ENCODE assay signal across 17 cellular contexts in the genomic region with DNA sequence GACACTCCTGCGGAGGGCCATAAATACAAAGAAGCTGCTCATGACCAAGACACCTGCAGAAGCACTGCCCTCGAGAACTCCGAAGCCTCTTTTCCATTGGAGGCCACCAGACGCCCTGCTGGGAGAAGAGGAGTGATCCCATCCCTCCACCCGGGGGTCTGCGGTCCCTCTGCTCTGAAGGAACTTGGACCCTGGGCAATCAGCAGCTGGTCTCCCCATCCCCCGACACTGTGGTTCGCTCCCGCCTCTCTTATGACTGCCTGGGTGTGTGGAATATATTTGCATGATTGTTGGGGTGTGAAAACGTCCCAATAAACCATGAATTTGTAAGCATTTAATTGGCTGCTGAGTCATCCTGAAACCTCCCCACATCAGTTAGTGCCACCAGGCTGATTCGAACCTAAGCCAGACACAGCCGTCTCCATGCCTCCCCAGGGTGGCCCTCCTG. TPM values are rescaled to one million over a fixed set of nuclear protein-coding genes. Genes with fewer than 3 reads are reported as not detected.
A peak's percentile ranks its signal among the peaks of the same experiment; 100 is the strongest.
DNase-seq lines count a peak whose midpoint lies in the region; ATAC-seq, FAIRE-seq and TF ChIP-seq lines count a peak whose summit lies in the region.
"Had no signal": no experiment of that assay in that cellular context is flagged by ENCODE, and none has a peak within 500 bp of the region (broad histone marks: within the 10 kb centered on the region; RNA-seq: fewer than 3 reads in every experiment).

No MANE protein-coding gene starts in this region.

- FAIRE-seq in HepG2 (lab: Jason Lieb, UNC), result no peak

- H3K9me3 ChIP-seq in right lobe of liver (no peaks in the 10 kb centered on the region), HepG2 (ENCODE audit: low read length) (no peaks in the 10 kb centered on the region), T-helper 17 cell (ENCODE audit: control insufficient read depth, low read length, poor library complexity, severe bottlenecking) (no peaks in the 10 kb centered on the region), left ventricle myocardium inferior (replicated peaks) (no peaks in the 10 kb centered on the region), upper lobe of right lung (no peaks in the 10 kb centered on the region)
- H3K9me3 ChIP-seq: body of pancreas, neutrophil had no signal

- no peaks in the 10 kb centered on the region for H3K9me3 Mint-ChIP-seq in activated CD4-positive, alpha-beta memory T cell treated with anti-CD3 and anti-CD28 coated beads, Interleukin-2, amount 10 ng/mL, durations not matched to agents 7 days and 5 days
- H3K9me3 Mint-ChIP-seq: activated CD4-positive, alpha-beta T cell treated with anti-CD3 and anti-CD28 coated beads, Interleukin-2, amount 10 ng/mL, durations not matched to agents 24 days and 14 days; activated T-helper 17 cell treated with anti-CD3 and anti-CD28 coated beads, Interleukin-2, amount 50 U/mL, for 72 hours; T-helper 1 cell treated with Interleukin-12 subunit alpha and Interleukin-12 subunit beta and Interleukin-4 antibody, amounts not matched to agents 30 μg/mL and 1 μg/mL, for 36 hours had no signal

- DNase-seq in right lobe of liver, result peak; percentile 5 to 22 (median 20)
- DNase-seq in HepG2 (ENCODE audit: low spot score), result no peak
- DNase-seq in T-helper 17 cell, result peak in 2 of 3 donors; percentile 2 to 4
- DNase-seq in left ventricle myocardium inferior, result peak; percentile 2
- DNase-seq in upper lobe of right lung, result peak; percentile 21
- no peak for DNase-seq in foreskin keratinocyte
- no peak for DNase-seq in NCI-H2081 treated with DMSO at 0.1 percent for 48 hours (lab: John Stamatoyannopoulos, UW)
- DNase-seq in activated CD4-positive, alpha-beta memory T cell treated with anti-CD3 and anti-CD28 coated beads, Interleukin-2, amount 10 ng/mL, durations not matched to agents 7 days and 5 days, result no peak
- DNase-seq: activated CD4-positive, alpha-beta T cell treated with anti-CD3 and anti-CD28 coated beads, Interleukin-2, amount 10 ng/mL, durations not matched to agents 24 days and 14 days; NCI-H2029 treated with DMSO at 0.1 percent for 48 hours; NCI-H82 had no signal

- no TSS peak for BruUV-seq in HepG2 (replicated peaks; lab: Mats Ljungman, UMichigan)

- H3K36me3 ChIP-seq in right lobe of liver (no peaks in the 10 kb centered on the region), HepG2 (replicated peaks in 1 of 2; ENCODE audit: control insufficient read depth in 1 of 2, insufficient read depth in 2 of 2, low read length in 2 of 2) (no peaks in the 10 kb centered on the region), left ventricle myocardium inferior (no peaks in the 10 kb centered on the region), upper lobe of right lung (no peaks in the 10 kb centered on the region)
- H3K36me3 ChIP-seq: neutrophil had no signal

- peaks cover 11% of the 10 kb centered on the region for H3K4me1 Mint-ChIP-seq in T-helper 17 cell
- peaks cover 13% of the 10 kb centered on the region for H3K4me1 Mint-ChIP-seq in activated CD4-positive, alpha-beta memory T cell treated with anti-CD3 and anti-CD28 coated beads, Interleukin-2, amount 10 ng/mL, durations not matched to agents 7 days and 5 days

- no peak overlapping the region for H3K4me3 Mint-ChIP-seq in T-helper 17 cell
- no peak overlapping the region for H3K4me3 Mint-ChIP-seq in activated CD4-positive, alpha-beta memory T cell treated with anti-CD3 and anti-CD28 coated beads, Interleukin-2, amount 10 ng/mL, durations not matched to agents 7 days and 5 days
- H3K4me3 Mint-ChIP-seq: activated CD4-positive, alpha-beta T cell treated with anti-CD3 and anti-CD28 coated beads, Interleukin-2, amount 10 ng/mL, durations not matched to agents 24 days and 14 days; activated T-helper 17 cell treated with anti-CD3 and anti-CD28 coated beads, Interleukin-2, amount 50 U/mL, for 72 hours; T-helper 1 cell treated with Interleukin-12 subunit alpha and Interleukin-12 subunit beta and Interleukin-4 antibody, amounts not matched to agents 30 μg/mL and 1 μg/mL, for 36 hours had no signal

- no peaks in the 10 kb centered on the region for H3K4me1 ChIP-seq in right lobe of liver
- H3K4me1 ChIP-seq in HepG2 (ENCODE audit: insufficient read depth, low read length), result no peaks in the 10 kb centered on the region
- H3K4me1 ChIP-seq in left ventricle myocardium inferior, result no peaks in the 10 kb centered on the region
- H3K4me1 ChIP-seq in upper lobe of right lung, result no peaks in the 10 kb centered on the region
- no peaks in the 10 kb centered on the region for H3K4me1 ChIP-seq in foreskin keratinocyte
- H3K4me1 ChIP-seq: body of pancreas had no signal

- intact Hi-C loops in right lobe of liver (cut with DNase I), result no loop called here
- intact Hi-C loops in HepG2 (cut with micrococcal nuclease; ENCODE audit: unreplicated experiment), result loop anchor here (5.0 kb wide), 1 partner anchor 126 kb away; no protein-coding TSS in a partner anchor
- intact Hi-C loops in left ventricle myocardium inferior (cut with micrococcal nuclease), result no loop called here
- intact Hi-C loops in upper lobe of right lung (cut with DNase I), result no loop called here

- no peak for TF ChIP-seq EP300 in HepG2 (IDR thresholded peaks at IDR 0.05; ENCODE audit: low read depth in 2 of 2, low read length in 2 of 2)
- TF ChIP-seq EP300 in HepG2 (CRISPR knock-in tag; IDR thresholded peaks at IDR 0.05; ENCODE audit: borderline replicate concordance), result no peak

- TF ChIP-seq CTCF in right lobe of liver (IDR thresholded peaks at IDR 0.05) (no peak), HepG2 (CRISPR knock-in tag; IDR thresholded peaks at IDR 0.05) (no peak), left ventricle myocardium inferior (IDR thresholded peaks at IDR 0.05; ENCODE audit: borderline replicate concordance) (no peak), upper lobe of right lung (IDR thresholded peaks at IDR 0.05) (no peak), foreskin keratinocyte (conservative IDR thresholded peaks at IDR 0.05) (no peak)

- H3K9ac ChIP-seq in HepG2 (ENCODE audit: insufficient read depth, low read depth, low read length), result no peak overlapping the region

- CTCF ChIA-PET in HepG2 (lab: Yijun Ruan, JAX; ENCODE audit: low intra/inter-chr PET ratio, low total read pairs), result no interaction called here
- CTCF ChIA-PET in activated CD4-positive, alpha-beta memory T cell treated with anti-CD3 and anti-CD28 coated beads, Interleukin-2, amount 10 ng/mL, durations not matched to agents 7 days and 5 days (lab: Charles Lee), result interaction anchor here (1.5 to 2.3 kb wide), 2 partner anchors 16 to 128 kb away, joined by 5 to 6 read pairs; no protein-coding TSS in a partner anchor

- H3K79me2 ChIP-seq in HepG2 (ENCODE audit: insufficient read depth, low read length), result no peaks in the 10 kb centered on the region

- POLR2A ChIA-PET in HepG2 (lab: Yijun Ruan, JAX), result no interaction called here
- POLR2A ChIA-PET in activated CD4-positive, alpha-beta memory T cell treated with anti-CD3 and anti-CD28 coated beads, Interleukin-2, amount 10 ng/mL, durations not matched to agents 7 days and 5 days (lab: Charles Lee), result interaction anchor here (1.0 kb wide), 1 partner anchor 82 kb away, joined by 3 read pairs; no protein-coding TSS in a partner anchor

- no peak for TF ChIP-seq POLR2A in right lobe of liver (IDR thresholded peaks at IDR 0.05)
- TF ChIP-seq POLR2A in HepG2 (IDR thresholded peaks at IDR 0.05; ENCODE audit: insufficient read depth in 1 of 2, low read depth in 2 of 2, low read length in 2 of 2), result no peak

- H4K20me1 ChIP-seq in HepG2 (ENCODE audit: insufficient read depth, low read length), result no peaks in the 10 kb centered on the region

- no peak overlapping the region for H3K4me3 ChIP-seq in right lobe of liver
- no peak overlapping the region for H3K4me3 ChIP-seq in HepG2 (replicated peaks in 1 of 3; ENCODE audit: insufficient read depth in 1 of 3, low read depth in 2 of 3, low read length in 3 of 3)
- H3K4me3 ChIP-seq in left ventricle myocardium inferior, result no peak overlapping the region
- no peak overlapping the region for H3K4me3 ChIP-seq in upper lobe of right lung
- H3K4me3 ChIP-seq: body of pancreas, skin epidermis had no signal

- 61% methylated on average over 3 of the region's 12 CpGs for WGBS in right lobe of liver (ENCODE audit: insufficient coverage, low coverage, low lambda C conversion rate, missing lambda C conversion rate)
- WGBS in HepG2 (ENCODE audit: low lambda C conversion rate), result 64% methylated on average over 7 of the region's 12 CpGs

- no peak for TF ChIP-seq RAD21 in HepG2 (CRISPR knock-in tag; IDR thresholded peaks at IDR 0.05)

- in situ Hi-C loops in HepG2 (cut with HindIII; ENCODE audit: extremely low pct_ligation_motif_present, low pct_unique_long_range_greater_than_20kb), result no loop called here

- no peak overlapping the region for H2AFZ ChIP-seq in HepG2 (ENCODE audit: low read length)

- no peaks in the 10 kb centered on the region for H3K36me3 Mint-ChIP-seq in T-helper 17 cell (ENCODE audit: low read depth)
- H3K36me3 Mint-ChIP-seq in activated CD4-positive, alpha-beta memory T cell treated with anti-CD3 and anti-CD28 coated beads, Interleukin-2, amount 10 ng/mL, durations not matched to agents 7 days and 5 days (ENCODE audit: low read depth), result no peaks in the 10 kb centered on the region

- H3K27ac Mint-ChIP-seq in T-helper 17 cell, result no peak overlapping the region
- H3K27ac Mint-ChIP-seq in activated CD4-positive, alpha-beta memory T cell treated with anti-CD3 and anti-CD28 coated beads, Interleukin-2, amount 10 ng/mL, durations not matched to agents 7 days and 5 days, result no peak overlapping the region
- H3K27ac Mint-ChIP-seq: activated CD4-positive, alpha-beta T cell treated with anti-CD3 and anti-CD28 coated beads, Interleukin-2, amount 10 ng/mL, durations not matched to agents 24 days and 14 days; activated T-helper 17 cell treated with anti-CD3 and anti-CD28 coated beads, Interleukin-2, amount 50 U/mL, for 72 hours; T-helper 1 cell treated with Interleukin-12 subunit alpha and Interleukin-12 subunit beta and Interleukin-4 antibody, amounts not matched to agents 30 μg/mL and 1 μg/mL, for 36 hours had no signal

- H3K27me3 Mint-ChIP-seq in T-helper 17 cell, result peaks cover 14% of the 10 kb centered on the region
- H3K27me3 Mint-ChIP-seq in activated CD4-positive, alpha-beta memory T cell treated with anti-CD3 and anti-CD28 coated beads, Interleukin-2, amount 10 ng/mL, durations not matched to agents 7 days and 5 days, result peaks cover 28% of the 10 kb centered on the region
- H3K27me3 Mint-ChIP-seq: activated T-helper 17 cell treated with anti-CD3 and anti-CD28 coated beads, Interleukin-2, amount 50 U/mL, for 72 hours had no signal

- H3K27me3 ChIP-seq in right lobe of liver, result no peaks in the 10 kb centered on the region
- H3K27me3 ChIP-seq in HepG2 (ENCODE audit: control insufficient read depth in 1 of 2, insufficient read depth in 2 of 2, low read length in 2 of 2), result peaks cover 4 to 20% of the 10 kb centered on the region in 2 experiments; a peak in 2 of 5 replicates
- H3K27me3 ChIP-seq in left ventricle myocardium inferior (ENCODE audit: low read depth), result peaks cover 57% of the 10 kb centered on the region
- H3K27me3 ChIP-seq in upper lobe of right lung, result no peaks in the 10 kb centered on the region
- peaks cover 30% of the 10 kb centered on the region for H3K27me3 ChIP-seq in foreskin keratinocyte
- H3K27me3 ChIP-seq: body of pancreas had no signal

- ATAC-seq in right lobe of liver (no peak), HepG2 (no peak), T-helper 17 cell (no peak), upper lobe of right lung (no peak), foreskin keratinocyte (no peak)
- ATAC-seq: activated T-helper 17 cell treated with anti-CD3 and anti-CD28 coated beads, Interleukin-2, amount 50 U/mL, for 72 hours; body of pancreas had no signal

- H3K4me2 ChIP-seq in HepG2 (ENCODE audit: low read depth, low read length), result no peak overlapping the region

- H3K27ac ChIP-seq in right lobe of liver (no peak overlapping the region), HepG2 (ENCODE audit: extremely low read length, insufficient read depth, low read length) (no peak overlapping the region), left ventricle myocardium inferior (replicated peaks) (no peak overlapping the region), upper lobe of right lung (no peak overlapping the region), foreskin keratinocyte (no peak overlapping the region)
- H3K27ac ChIP-seq: body of pancreas, neutrophil, skin epidermis had no signal

RNA-seq across cellular contexts. Expression of a gene that starts 45.9 kb away (rescaled TPM):
- total RNA-seq in right lobe of liver (under 1 TPM; 0.05 to 0.30 (median 0.12) TPM), HepG2 (2016; rRNA removed; fragmentation: Illumina TruSeq; extraction: Trizol) (0.20 and 0.39 TPM in 2 replicates), T-helper 17 cell (1 to 10 TPM; 3.1 to 3.4 TPM), left ventricle myocardium inferior (1.1 TPM), upper lobe of right lung (2.6 TPM), foreskin keratinocyte (8.2 and 10.1 TPM in 2 replicates)
- 0.61 TPM in 1 of 2 replicates, not detected in the other for total RNA-seq in HepG2 (2016; cell fraction: cytosol; rRNA removed; fragmentation: Illumina TruSeq; extraction: Trizol; ENCODE audit: low read depth)
- 0.11 and 0.51 TPM in 2 replicates for total RNA-seq in HepG2 (2016; cell fraction: insoluble cytoplasmic fraction; rRNA removed; fragmentation: Illumina TruSeq; extraction: Trizol)
- 0.28 and 0.45 TPM in 2 replicates for total RNA-seq in HepG2 (2016; cell fraction: membrane; rRNA removed; fragmentation: Illumina TruSeq; extraction: Trizol)
- 0.31 TPM in 1 of 2 replicates, not detected in the other for total RNA-seq in HepG2 (2016; cell fraction: nucleus; rRNA removed; fragmentation: Illumina TruSeq; extraction: Trizol)
- polyA plus RNA-seq in HepG2 (2011; rRNA removed) (0.14 and 0.41 TPM in 2 replicates), foreskin keratinocyte (4.7 and 5.8 TPM in 2 replicates)
- 0.23 and 0.33 TPM in 2 replicates for polyA plus RNA-seq in HepG2 (2011; cell fraction: cytosol; rRNA removed)
- polyA plus RNA-seq in HepG2 (2011; cell fraction: nucleus; rRNA removed), result 0.34 and 0.90 TPM in 2 replicates
- polyA plus RNA-seq in HepG2 (2012), result 0.04 and 0.09 TPM in 2 replicates
- polyA plus RNA-seq in HepG2 (2016; cell fraction: cytosol; fragmentation: Illumina TruSeq; extraction: Trizol; ENCODE audit: low read depth), result 0.08 and 0.25 TPM in 2 replicates
- 0.42 and 0.59 TPM in 2 replicates for polyA plus RNA-seq in HepG2 (2016; cell fraction: insoluble cytoplasmic fraction; fragmentation: Illumina TruSeq; extraction: Trizol; ENCODE audit: low read depth)
- 0.24 and 0.30 TPM in 2 replicates for polyA plus RNA-seq in HepG2 (2016; cell fraction: membrane; fragmentation: Illumina TruSeq; extraction: Trizol; ENCODE audit: low read depth)
- 0.36 and 0.65 TPM in 2 replicates for polyA plus RNA-seq in HepG2 (2016; cell fraction: nucleus; fragmentation: Illumina TruSeq; extraction: Trizol; ENCODE audit: insufficient read depth, low read depth)
- polyA minus RNA-seq in HepG2 (2011; rRNA and poly(A)+ RNA removed; ENCODE audit: low replicate concordance), result 0.10 and 0.72 TPM in 2 replicates
- not detected in 2 replicates for polyA minus RNA-seq in HepG2 (2011; cell fraction: cytosol; rRNA and poly(A)+ RNA removed)
- polyA minus RNA-seq in HepG2 (2011; cell fraction: nucleus; rRNA and poly(A)+ RNA removed), result 0.75 TPM in 1 of 2 replicates, not detected in the other
- 1 to 10 TPM; 4.4 to 6.6 TPM for total RNA-seq in activated CD4-positive, alpha-beta memory T cell treated with anti-CD3 and anti-CD28 coated beads, Interleukin-2, amount 10 ng/mL, durations not matched to agents 7 days and 5 days
- total RNA-seq: RPMI7951 had no signal

Comparison
In these comparisons a context has a peak if more than half of its experiments do, and no peak if none do; other contexts are left out.
1. DNase-seq: peak in right lobe of liver (3 of 3), T-helper 17 cell (2 of 3), left ventricle myocardium inferior (single experiment) and upper lobe of right lung (single experiment); none in HepG2 (single experiment), foreskin keratinocyte (0 of 2), NCI-H2081 treated with DMSO at 0.1 percent for 48 hours (single experiment) and activated CD4-positive, alpha-beta memory T cell treated with anti-CD3 and anti-CD28 coated beads, Interleukin-2, amount 10 ng/mL, durations not matched to agents 7 days and 5 days (single experiment).